ENCODE assay signal across 28 cellular contexts in the genomic region with DNA sequence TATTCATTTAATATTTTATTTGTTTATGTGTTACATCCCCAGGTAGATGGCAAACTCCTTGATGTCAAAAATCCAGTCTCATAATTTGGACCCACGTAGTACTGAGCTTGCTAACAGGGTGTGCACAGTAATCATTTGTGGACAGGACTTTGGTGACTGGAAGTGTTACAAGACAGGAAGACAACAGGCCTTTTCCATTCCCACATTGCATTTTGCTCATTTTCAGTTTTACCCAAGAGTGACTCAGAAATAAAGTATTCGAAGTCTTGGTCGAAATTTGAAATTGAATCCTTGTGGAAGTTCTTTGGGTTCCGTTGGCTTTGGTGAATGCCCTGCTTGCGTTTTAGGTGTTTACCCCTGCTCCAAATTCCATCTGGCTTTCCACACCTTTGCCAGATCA.
"Had no signal": no experiment of that assay in that cellular context is flagged by ENCODE, and none has a peak within 500 bp of the region (broad histone marks: within the 10 kb centered on the region; RNA-seq: fewer than 3 reads in every experiment).

No MANE protein-coding gene starts in this region.

- H3K4me3 ChIP-seq: colonic mucosa, ovary, prostate gland, smooth muscle cell, stomach, thyroid gland, upper lobe of left lung, vagina had no signal

- ATAC-seq: activated CD8-positive, alpha-beta memory T cell treated with anti-CD3 and anti-CD28 coated beads, Interleukin-2, amount 10 ng/mL, durations not matched to agents 7 days and 5 days; activated CD8-positive, alpha-beta T cell treated with anti-CD3 and anti-CD28 coated beads for 36 hours; activated naive CD8-positive, alpha-beta T cell treated with anti-CD3 and anti-CD28 coated beads, Interleukin-2, amount 50 U/mL, for 24 hours; left colon; sciatic nerve; stimulated activated naive B cell treated with anti-CD40 and anti-IgM and Interleukin-4, amounts not matched to agents 10 μg/mL and 1 μg/mL and 100 μg/mL, for 72 hours had no signal

- H3K27ac ChIP-seq: colonic mucosa, neutrophil, ovary, prostate gland, stomach, thyroid gland, upper lobe of left lung, vagina, VCaP had no signal

- H3K36me3 ChIP-seq: colonic mucosa, neutrophil, ovary, prostate gland, stomach, thyroid gland, upper lobe of left lung, vagina had no signal

- H3K4me1 ChIP-seq: colonic mucosa, prostate gland, stomach, thyroid gland, upper lobe of left lung had no signal

- FAIRE-seq: kidney had no signal

- H3K9me3 ChIP-seq: colonic mucosa, neutrophil, ovary, prostate gland, stomach, thyroid gland, upper lobe of left lung, vagina had no signal

- H3K27me3 ChIP-seq: colonic mucosa, neutrophil, ovary, stomach, thyroid gland, upper lobe of left lung, vagina had no signal

- H3K4me2 ChIP-seq: smooth muscle cell had no signal

- DNase-seq: activated CD4-positive, alpha-beta T cell treated with anti-CD3 and anti-CD28 coated beads, Interleukin-2, amount 10 ng/mL, durations not matched to agents 7 days and 5 days; activated CD8-positive, alpha-beta memory T cell treated with anti-CD3 and anti-CD28 coated beads, Interleukin-2, amount 10 ng/mL, durations not matched to agents 7 days and 5 days; activated CD8-positive, alpha-beta T cell treated with anti-CD3 and anti-CD28 coated beads for 36 hours; activated naive CD8-positive, alpha-beta T cell treated with anti-CD3 and anti-CD28 coated beads, Interleukin-2, amount 50 U/mL, for 24 hours; activated T-cell treated with anti-CD3 and anti-CD28 coated beads, Interleukin-2, amount 50 U/mL, for 48 hours; colonic mucosa; effector memory CD4-positive, alpha-beta T cell; head of caudate nucleus; hippocampal formation; kidney; left colon; mammary epithelial cell; naive B cell; nephron progenitor cell; ovary; retina; stimulated activated CD4-positive, alpha-beta T cell treated with anti-CD3 and anti-CD28 coated beads, Interleukin-1b, Interleukin-23, amount 100 ng/mL, for 48 hours; stimulated activated naive B cell treated with anti-CD40 and anti-IgM and Interleukin-4, amounts not matched to agents 10 μg/mL and 1 μg/mL and 100 μg/mL, for 72 hours; stomach; T-helper 1 cell; thyroid gland; upper lobe of left lung had no signal
